8 cellular contexts compared by ENCODE assay signal in the genomic region with DNA sequence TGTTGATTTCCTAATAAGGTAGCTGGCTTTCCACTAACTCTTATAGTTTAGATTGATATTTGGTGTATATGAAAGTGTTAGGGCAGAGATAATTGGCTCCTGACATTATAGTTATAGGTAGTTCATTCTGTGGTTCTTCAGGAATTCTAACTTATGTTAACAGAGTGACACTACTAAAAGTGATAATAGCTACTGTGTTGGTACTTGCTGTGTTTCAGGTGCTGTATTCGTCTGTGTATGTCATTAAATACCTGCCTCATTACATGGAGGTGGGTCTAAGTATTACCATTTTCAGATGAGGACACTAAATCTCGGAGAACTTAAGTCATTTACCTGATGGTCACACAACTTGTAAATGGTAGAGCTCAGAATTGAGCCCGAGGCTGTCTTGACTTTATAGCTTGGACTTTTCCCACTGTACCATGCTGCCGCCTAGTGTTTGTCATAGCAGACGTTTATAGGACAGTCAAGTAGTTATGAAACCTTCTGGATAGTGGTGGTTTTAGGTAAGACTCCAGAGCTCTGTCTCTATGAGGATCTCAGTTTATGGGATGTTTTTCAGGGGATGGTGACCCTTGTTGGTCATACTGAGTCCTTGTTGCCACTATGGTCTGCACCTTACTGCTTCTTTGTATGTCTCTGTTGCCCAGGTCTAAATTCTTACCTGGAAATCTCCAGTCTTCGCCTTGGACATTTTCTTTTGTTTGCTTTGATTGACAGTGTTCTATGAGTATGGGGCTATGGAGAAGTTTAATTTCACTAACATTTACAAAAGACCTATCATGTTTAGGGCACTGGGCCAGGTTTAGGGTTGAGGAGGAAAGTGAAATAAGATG. TPM values are rescaled to one million over a fixed set of nuclear protein-coding genes. Genes with fewer than 3 reads are reported as not detected.
DNase-seq lines count a peak whose midpoint lies in the region; ATAC-seq and TF ChIP-seq lines count a peak whose summit lies in the region.
"Not testable (repeated sequence)": the region's sequence is repeated elsewhere in the genome, so short reads cannot be mapped to it uniquely, and the experiment has no call there.

No MANE protein-coding gene starts in this region.

- intact Hi-C loops in left cardiac atrium (cut with DNase I): loop anchor here (2.0 to 10.0 kb wide), 2 partner anchors 185 to 187 kb away; no protein-coding TSS in a partner anchor

- not testable (repeated sequence) for DNase-seq in GM06990 (ENCODE audit: extremely low read depth, insufficient read length); omental fat pad (ENCODE audit: low spot score)
- DNase-seq in NCI-H2227 (lab: John Stamatoyannopoulos, UW; ENCODE audit: unreplicated experiment) (peak; percentile 78), SK-N-DZ (ENCODE audit: low spot score) (peak; percentile 62), cardiac fibroblast (ENCODE audit: low read depth in 2 of 2) (peak; percentile 84 to 87), left cardiac atrium (peak; percentile 59)

- not testable (repeated sequence) for H3K27ac ChIP-seq in 22Rv1

- H3K27me3 ChIP-seq in GM06990 (replicated peaks; ENCODE audit: control insufficient read depth, insufficient read depth, low read length): not testable (repeated sequence)

- not testable (repeated sequence) for H3K36me3 ChIP-seq in GM06990 (ENCODE audit: control insufficient read depth, insufficient read depth, low read length)

- peak; percentile 85 for TF ChIP-seq CTCF in 22Rv1 (IDR thresholded peaks at IDR 0.05)
- peak; percentile 24 for TF ChIP-seq CTCF in GM06990 (IDR thresholded peaks at IDR 0.05; ENCODE audit: insufficient read depth, low read length, poor library complexity, severe bottlenecking)
- peak; percentile 63 for TF ChIP-seq CTCF in cardiac fibroblast (IDR thresholded peaks at IDR 0.05; ENCODE audit: low read depth, low read length)
- peak in 1 of 3 donors; percentile 58 for TF ChIP-seq CTCF in omental fat pad (IDR thresholded peaks at IDR 0.05)

- not testable (repeated sequence) for TF ChIP-seq EP300 in Ishikawa (IDR thresholded peaks at IDR 0.05; ENCODE audit: borderline replicate concordance)

- not testable (repeated sequence) for H3K4me3 ChIP-seq in GM06990 (replicated peaks; ENCODE audit: low read depth, low read length); cardiac fibroblast (replicated peaks in 1 of 2; ENCODE audit: low read depth in 2 of 2, low read length in 2 of 2)

- ATAC-seq in left cardiac atrium (peak; percentile 89 to 95), omental fat pad (ENCODE audit: low FRiP score) (peak; percentile 75)

- peak; percentile 73 for TF ChIP-seq RAD21 in Ishikawa (IDR thresholded peaks at IDR 0.05; ENCODE audit: low read depth)

RNA-seq across cellular contexts. Expression of gene HSD17B7, which starts 9.7 kb away (rescaled TPM):
- polyA plus RNA-seq in SK-N-DZ (2014; cell fraction: cytosol; rRNA removed): 63.0 and 66.3 TPM in 2 replicates
- polyA plus RNA-seq in SK-N-DZ (2014; cell fraction: nucleus; rRNA removed): 40.6 and 41.7 TPM in 2 replicates
- total RNA-seq in left cardiac atrium (1 to 10 TPM; 6.2 to 8.6 TPM), omental fat pad (10 to 100 TPM; 11.8 to 40.1 (median 20.5) TPM)
